ENCODE assay signal across 33 cellular contexts in the genomic region with DNA sequence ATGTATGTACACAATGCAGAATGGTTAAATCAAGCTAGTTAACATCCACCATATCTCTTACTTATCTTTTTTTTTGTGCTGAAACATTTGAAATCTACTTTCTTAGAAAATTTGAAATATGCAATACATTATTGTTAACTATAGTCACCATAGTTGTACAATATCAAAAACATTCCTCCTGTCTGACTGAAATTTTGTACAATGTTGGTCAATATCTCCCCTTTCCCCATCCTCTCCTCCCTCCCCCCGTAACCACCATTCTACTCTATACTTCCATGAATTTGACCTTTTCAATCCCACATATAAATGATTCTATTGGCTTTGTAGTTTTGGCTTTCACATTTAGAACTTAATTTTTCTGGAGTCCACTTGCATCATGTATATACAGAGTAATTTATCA.
"Had no signal": no experiment of that assay in that cellular context is flagged by ENCODE, and none has a peak within 500 bp of the region (broad histone marks: within the 10 kb centered on the region; RNA-seq: fewer than 3 reads in every experiment).

No MANE protein-coding gene starts in this region.

- FAIRE-seq: astrocyte, bronchial epithelial cell had no signal

- H3K27ac ChIP-seq: adrenal gland, ascending aorta, body of pancreas, brain microvascular endothelial cell, breast epithelium, cardiac muscle cell had no signal

- DNase-seq: activated effector memory CD4-positive, alpha-beta T cell treated with anti-CD3 and anti-CD28 coated beads, Interleukin-2, amount 50 U/mL, for 16 hours; activated effector memory CD4-positive, alpha-beta T cell treated with Interleukin-2 at 50 U/mL for 16 hours; activated gamma-delta T cell; activated gamma-delta T cell treated with Interleukin-2 at 50 U/mL for 16 hours; activated naive CD4-positive, alpha-beta T cell; activated naive CD4-positive, alpha-beta T cell treated with anti-CD3 and anti-CD28 coated beads for 36 hours; activated naive CD4-positive, alpha-beta T cell treated with anti-CD3 and anti-CD28 coated beads, Interleukin-2, amount 10 ng/mL, durations not matched to agents 7 days and 5 days; activated naive CD4-positive, alpha-beta T cell treated with anti-CD3 and anti-CD28 coated beads, Interleukin-2, amount 50 U/mL, for 16 hours; activated naive CD4-positive, alpha-beta T cell treated with Interleukin-2 at 50 U/mL for 16 hours; activated naive CD8-positive, alpha-beta T cell treated with anti-CD3 and anti-CD28 coated beads for 36 hours; activated naive CD8-positive, alpha-beta T cell treated with anti-CD3 and anti-CD28 coated beads, Interleukin-2, amount 10 ng/mL, durations not matched to agents 7 days and 5 days; activated naive CD8-positive, alpha-beta T cell treated with anti-CD3 and anti-CD28 coated beads, Interleukin-2, amount 50 U/mL, for 24 hours; activated T-cell treated with anti-CD3 and anti-CD28 coated beads, Interleukin-2, amount 50 U/mL, for 24 hours; activated T-cell treated with anti-CD3 and anti-CD28 coated beads, Interleukin-2, amount 50 U/mL, for 4 hours; activated T-cell treated with anti-CD3 and anti-CD28 coated beads, Interleukin-2, amount 50 U/mL, for 48 hours; activated T-cell treated with anti-CD3 and anti-CD28 coated beads, Interleukin-2, amount 50 U/mL, for 72 hours; adrenal gland; amniotic stem cell; amygdala; anterior cingulate cortex; aorta; body of pancreas; brain microvascular endothelial cell; caudate nucleus; central memory CD4-positive, alpha-beta T cell; cerebellar nuclear complex had no signal

- H3K36me3 ChIP-seq: adrenal gland, ascending aorta, brain microvascular endothelial cell, breast epithelium, cardiac muscle cell had no signal

- H3K4me1 ChIP-seq: adrenal gland, ascending aorta, body of pancreas, breast epithelium had no signal

- H3K4me3 ChIP-seq: adrenal gland, ascending aorta, body of pancreas, breast epithelium, cardiac muscle cell had no signal

- H3K27me3 ChIP-seq: ascending aorta, body of pancreas, brain microvascular endothelial cell, breast epithelium had no signal

- ATAC-seq: activated naive CD4-positive, alpha-beta T cell treated with anti-CD3 and anti-CD28 coated beads, Interleukin-2, amount 50 U/mL, for 72 hours; activated naive CD8-positive, alpha-beta T cell treated with anti-CD3 and anti-CD28 coated beads, Interleukin-2, amount 50 U/mL, for 24 hours; activated T-cell treated with anti-CD3 and anti-CD28 coated beads, Interleukin-2, amount 50 U/mL, for 4 hours; activated T-cell treated with anti-CD3 and anti-CD28 coated beads, Interleukin-2, amount 50 U/mL, for 72 hours; activated T-helper 17 cell treated with anti-CD3 and anti-CD28 coated beads, Interleukin-2, amount 50 U/mL, for 72 hours; body of pancreas had no signal

- H3K9me3 ChIP-seq: ascending aorta, body of pancreas, breast epithelium had no signal
